14 cellular contexts compared by ENCODE assay signal in the genomic region with DNA sequence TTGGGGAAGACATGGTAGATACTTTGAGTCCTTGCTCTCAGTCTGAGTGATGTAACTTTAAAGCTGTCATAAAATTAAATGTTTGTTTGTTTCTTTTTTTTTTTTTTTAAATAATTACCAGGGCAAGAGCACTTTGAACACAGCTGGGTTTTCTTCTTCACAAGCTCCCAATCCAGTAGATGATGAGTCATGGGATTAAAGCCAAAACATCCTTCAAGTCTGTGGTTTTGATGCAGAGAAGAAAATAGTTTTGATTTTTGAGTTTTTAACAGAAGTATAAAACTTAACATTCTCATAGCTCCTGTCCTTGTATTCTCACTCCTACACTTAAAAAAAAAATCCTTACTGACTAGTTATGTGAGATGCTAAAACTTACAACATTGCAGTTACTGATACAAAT. TPM values are rescaled to one million over a fixed set of nuclear protein-coding genes. Genes with fewer than 3 reads are reported as not detected.
A peak's percentile ranks its signal among the peaks of the same experiment; 100 is the strongest.
DNase-seq lines count a peak whose midpoint lies in the region; ATAC-seq and TF ChIP-seq lines count a peak whose summit lies in the region.
"Had no signal": no experiment of that assay in that cellular context is flagged by ENCODE, and none has a peak within 500 bp of the region (broad histone marks: within the 10 kb centered on the region; RNA-seq: fewer than 3 reads in every experiment).

No MANE protein-coding gene starts in this region.

- intact Hi-C loops in CD8-positive, alpha-beta T cell (cut with DNase I, micrococcal nuclease): no loop called here

- POLR2A ChIA-PET in CD8-positive, alpha-beta T cell (lab: Charles Lee): interaction anchor here (0.6 to 0.7 kb wide), 2 partner anchors 61 to 291 kb away, joined by 3 to 8 read pairs; no protein-coding TSS in a partner anchor
- POLR2A ChIA-PET in HEK293T (lab: Yijun Ruan, JAX): no interaction called here

- CTCF ChIA-PET in CD8-positive, alpha-beta T cell (lab: Charles Lee): no interaction called here
- CTCF ChIA-PET in HEK293T (lab: Yijun Ruan, JAX): no interaction called here

- H3K4me1 Mint-ChIP-seq in CD8-positive, alpha-beta T cell (ENCODE audit: low read depth): peaks cover under 1% of the 10 kb centered on the region
- H3K4me1 Mint-ChIP-seq: memory B cell had no signal

- H3K4me3 ChIP-seq in CD8-positive, alpha-beta T cell (ENCODE audit: low read depth, low read length): no peak overlapping the region

- H3K4me1 ChIP-seq in CD8-positive, alpha-beta T cell (ENCODE audit: insufficient read depth, low read length): no peaks in the 10 kb centered on the region

- H3K9me3 Mint-ChIP-seq in CD8-positive, alpha-beta T cell: no peaks in the 10 kb centered on the region
- H3K9me3 Mint-ChIP-seq: CD8-positive, alpha-beta memory T cell; memory B cell had no signal

- no peak overlapping the region for H3K27ac Mint-ChIP-seq in CD8-positive, alpha-beta T cell
- H3K27ac Mint-ChIP-seq: CD8-positive, alpha-beta memory T cell; memory B cell had no signal

- no peaks in the 10 kb centered on the region for H3K36me3 Mint-ChIP-seq in CD8-positive, alpha-beta T cell
- H3K36me3 Mint-ChIP-seq: CD8-positive, alpha-beta memory T cell; memory B cell had no signal

- TF ChIP-seq CTCF in CD8-positive, alpha-beta T cell (IDR thresholded peaks at IDR 0.05): no peak

- no peaks in the 10 kb centered on the region for H3K36me3 ChIP-seq in CD8-positive, alpha-beta T cell (ENCODE audit: insufficient read depth, low read length)

- no peak for ATAC-seq in CD8-positive, alpha-beta T cell
- ATAC-seq in GM21619 (IDR thresholded peaks at IDR 0.05; ENCODE audit: unreplicated experiment): no peak

- peaks cover 5% of the 10 kb centered on the region for H3K27me3 ChIP-seq in CD8-positive, alpha-beta T cell (ENCODE audit: insufficient read depth, low read length)

- no peak overlapping the region for H3K4me3 Mint-ChIP-seq in CD8-positive, alpha-beta T cell
- H3K4me3 Mint-ChIP-seq: CD8-positive, alpha-beta memory T cell; memory B cell had no signal

- peaks cover 17% of the 10 kb centered on the region for H3K27me3 Mint-ChIP-seq in CD8-positive, alpha-beta T cell (ENCODE audit: low read depth)

- DNase-seq in AG08395 (ENCODE audit: low spot score) (peak; percentile 74), HPDE6-E6E7 (ENCODE audit: extremely low spot score) (peak; percentile 35), amniotic stem cell (lab: John Stamatoyannopoulos, UW) (peak; percentile 46), foreskin melanocyte (peak; percentile 71), HEK293T (ENCODE audit: extremely low spot score) (no peak)
- no peak for DNase-seq in stimulated activated CD4-positive, alpha-beta T cell treated with anti-CD3 and anti-CD28 coated beads, Interleukin-1b, Interleukin-23, amount 100 ng/mL, for 48 hours
- no peak for DNase-seq in CD8-positive, alpha-beta T cell
- DNase-seq: activated T-cell treated with anti-CD3 and anti-CD28 coated beads, Interleukin-2, amount 50 U/mL, for 1 hour; CD8-positive, alpha-beta memory T cell; central memory CD4-positive, alpha-beta T cell; NCI-H187; posterior cingulate gyrus had no signal

- no peak overlapping the region for H3K27ac ChIP-seq in CD8-positive, alpha-beta T cell (ENCODE audit: low read depth, low read length)

- H3K9me3 ChIP-seq in CD8-positive, alpha-beta T cell (ENCODE audit: low read length): no peaks in the 10 kb centered on the region

TF ChIP-seq in HEK293T, 16 proteins besides CTCF, POLR2A, EP300 and RAD21:
- TF ChIP-seq FOXM1 (IDR thresholded peaks at IDR 0.05; ENCODE audit: borderline replicate concordance) (no peak), LEF1 (IDR thresholded peaks at IDR 0.05; ENCODE audit: borderline replicate concordance) (no peak), ARNT (IDR thresholded peaks at IDR 0.05) (no peak), SUZ12 (IDR thresholded peaks at IDR 0.05) (no peak), ZNF384 (IDR thresholded peaks at IDR 0.05) (no peak), ELF4 (IDR thresholded peaks at IDR 0.05) (no peak), BHLHE40 (IDR thresholded peaks at IDR 0.05; ENCODE audit: borderline replicate concordance) (no peak), SP1 (IDR thresholded peaks at IDR 0.05) (no peak), L3MBTL2 (conservative IDR thresholded peaks at IDR 0.05) (no peak), CTBP1 (IDR thresholded peaks at IDR 0.05; ENCODE audit: borderline replicate concordance) (no peak), FOXK2 (IDR thresholded peaks at IDR 0.05) (no peak), FOXA1 (IDR thresholded peaks at IDR 0.05) (no peak), HDGF (IDR thresholded peaks at IDR 0.05; ENCODE audit: borderline replicate concordance) (no peak), NFRKB (IDR thresholded peaks at IDR 0.05) (no peak), TARDBP (IDR thresholded peaks at IDR 0.05) (no peak)
- TF ChIP-seq, protein P1, sequence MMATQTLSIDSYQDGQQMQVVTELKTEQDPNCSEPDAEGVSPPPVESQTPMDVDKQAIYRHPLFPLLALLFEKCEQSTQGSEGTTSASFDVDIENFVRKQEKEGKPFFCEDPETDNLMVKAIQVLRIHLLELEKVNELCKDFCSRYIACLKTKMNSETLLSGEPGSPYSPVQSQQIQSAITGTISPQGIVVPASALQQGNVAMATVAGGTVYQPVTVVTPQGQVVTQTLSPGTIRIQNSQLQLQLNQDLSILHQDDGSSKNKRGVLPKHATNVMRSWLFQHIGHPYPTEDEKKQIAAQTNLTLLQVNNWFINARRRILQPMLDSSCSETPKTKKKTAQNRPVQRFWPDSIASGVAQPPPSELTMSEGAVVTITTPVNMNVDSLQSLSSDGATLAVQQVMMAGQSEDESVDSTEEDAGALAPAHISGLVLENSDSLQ (IDR thresholded peaks at IDR 0.05): no peak

RNA-seq across cellular contexts. Expression of gene IL31RA, which starts 34.8 kb away (rescaled TPM):
- not detected for total RNA-seq in CD8-positive, alpha-beta T cell
- total RNA-seq: CD8-positive, alpha-beta memory T cell had no signal

Comparison
In these comparisons a context has a peak if more than half of its experiments do, and no peak if none do; other contexts are left out.
1. DNase-seq: peak in AG08395 (single experiment), HPDE6-E6E7 (single experiment), amniotic stem cell (single experiment) and foreskin melanocyte (single experiment); none in stimulated activated CD4-positive, alpha-beta T cell treated with anti-CD3 and anti-CD28 coated beads, Interleukin-1b, Interleukin-23, amount 100 ng/mL, for 48 hours (single experiment), CD8-positive, alpha-beta T cell (0 of 7) and HEK293T (single experiment).